ENCODE assay signal across 16 cellular contexts in the genomic region with DNA sequence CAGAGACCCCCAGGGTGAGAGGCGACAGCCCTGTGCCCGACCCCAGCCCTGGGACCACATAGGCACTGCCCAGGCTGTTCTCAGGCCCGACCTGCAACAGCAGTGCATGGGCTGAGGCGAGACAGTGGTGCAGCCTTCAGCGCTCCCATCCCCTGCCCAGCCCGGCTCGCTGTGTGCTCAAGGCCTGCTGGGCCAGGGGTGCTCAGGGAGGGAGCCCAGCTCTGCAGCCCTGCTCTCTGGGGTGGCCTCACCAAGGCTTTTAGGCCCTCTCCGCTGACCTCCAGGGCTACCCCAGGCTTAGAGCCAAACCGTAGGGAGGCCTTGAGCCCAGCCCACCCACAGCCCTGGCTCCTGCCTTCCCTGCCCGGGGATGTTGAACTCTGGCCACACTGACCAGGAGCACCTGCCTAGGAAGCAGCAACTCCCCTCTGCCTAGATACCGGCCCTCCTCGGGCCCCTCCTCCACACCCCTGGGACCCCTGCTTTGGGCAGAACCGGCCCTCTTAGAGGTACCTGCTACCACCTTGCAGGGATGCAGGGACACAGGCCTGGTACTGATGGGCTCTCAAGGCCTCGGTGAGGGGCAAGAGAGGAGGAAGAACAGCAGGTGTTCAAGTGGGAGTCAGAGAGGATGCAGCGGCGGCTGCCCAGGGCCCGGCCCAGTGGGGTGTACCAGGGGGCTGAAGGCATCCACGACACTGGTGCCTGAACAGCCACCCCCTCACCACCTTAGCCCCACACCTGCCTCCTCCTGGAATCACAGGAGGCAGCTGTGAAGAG.
"Had no signal": no experiment of that assay in that cellular context is flagged by ENCODE, and none has a peak within 500 bp of the region (broad histone marks: within the 10 kb centered on the region; RNA-seq: fewer than 3 reads in every experiment).

No MANE protein-coding gene starts in this region.

- H3K36me3 ChIP-seq: ovary had no signal

- H3K36me3 Mint-ChIP-seq: WTC11 had no signal

- H3K4me3 ChIP-seq: ovary, tibial nerve had no signal

- H3K4me1 ChIP-seq: tibial nerve had no signal

- FAIRE-seq: small intestine had no signal

- H3K27ac ChIP-seq: ovary, tibial nerve had no signal

- DNase-seq: activated CD4-positive, alpha-beta T cell treated with anti-CD3 and anti-CD28 coated beads, Interleukin-2, amount 10 ng/mL, durations not matched to agents 7 days and 5 days; activated CD8-positive, alpha-beta memory T cell treated with anti-CD3 and anti-CD28 coated beads for 24 hours; activated naive CD4-positive, alpha-beta T cell treated with anti-CD3 and anti-CD28 coated beads, Interleukin-2, amount 10 ng/mL, durations not matched to agents 7 days and 5 days; central memory CD4-positive, alpha-beta T cell; cortex of kidney; effector memory CD4-positive, alpha-beta T cell; hypothalamus; mesendoderm; small intestine had no signal

- H3K4me1 Mint-ChIP-seq: neural crest cell, WTC11 had no signal

- ATAC-seq: stimulated activated memory B cell treated with anti-CD40 and anti-IgM and Interleukin-4, amounts not matched to agents 10 μg/mL and 1 μg/mL and 100 μg/mL, for 72 hours; WTC11 had no signal

- H3K27me3 ChIP-seq: ovary, tibial nerve had no signal

- H3K27ac Mint-ChIP-seq: activated CD4-positive, alpha-beta T cell treated with anti-CD3 and anti-CD28 coated beads, Interleukin-2, amount 10 ng/mL, durations not matched to agents 7 days and 5 days; activated naive CD4-positive, alpha-beta T cell treated with anti-CD3 and anti-CD28 coated beads, Interleukin-2, amount 10 ng/mL, durations not matched to agents 7 days and 5 days; activated T-helper 2 cell treated with anti-CD3 and anti-CD28 coated beads, Interferon-gamma antibody, Interleukin-2, Interleukin-4, amounts not matched to agents 10 μg/mL and 5 μg/mL and 100 μg/mL, durations not matched to agents 14 hours and 24 hours and 36 hours; stimulated activated memory B cell treated with anti-CD40 and anti-IgM and Interleukin-4, amounts not matched to agents 10 μg/mL and 1 μg/mL and 100 μg/mL, for 72 hours; T-helper 1 cell treated with Interleukin-12 subunit alpha and Interleukin-12 subunit beta and Interleukin-4 antibody, amounts not matched to agents 30 μg/mL and 1 μg/mL, for 36 hours; WTC11 had no signal

- H3K9me3 ChIP-seq: ovary, tibial nerve had no signal

- H3K9me3 Mint-ChIP-seq: activated CD4-positive, alpha-beta T cell treated with anti-CD3 and anti-CD28 coated beads, Interleukin-2, amount 10 ng/mL, durations not matched to agents 7 days and 5 days; activated naive CD4-positive, alpha-beta T cell treated with anti-CD3 and anti-CD28 coated beads, Interleukin-2, amount 10 ng/mL, durations not matched to agents 7 days and 5 days; activated T-helper 2 cell treated with anti-CD3 and anti-CD28 coated beads, Interferon-gamma antibody, Interleukin-2, Interleukin-4, amounts not matched to agents 10 μg/mL and 5 μg/mL and 100 μg/mL, durations not matched to agents 14 hours and 24 hours and 36 hours; neural crest cell; stimulated activated memory B cell treated with anti-CD40 and anti-IgM and Interleukin-4, amounts not matched to agents 10 μg/mL and 1 μg/mL and 100 μg/mL, for 72 hours; T-helper 1 cell treated with Interleukin-12 subunit alpha and Interleukin-12 subunit beta and Interleukin-4 antibody, amounts not matched to agents 30 μg/mL and 1 μg/mL, for 36 hours; WTC11 had no signal

- H3K27me3 Mint-ChIP-seq: activated CD4-positive, alpha-beta T cell treated with anti-CD3 and anti-CD28 coated beads, Interleukin-2, amount 10 ng/mL, durations not matched to agents 7 days and 5 days; activated naive CD4-positive, alpha-beta T cell treated with anti-CD3 and anti-CD28 coated beads, Interleukin-2, amount 10 ng/mL, durations not matched to agents 7 days and 5 days; stimulated activated memory B cell treated with anti-CD40 and anti-IgM and Interleukin-4, amounts not matched to agents 10 μg/mL and 1 μg/mL and 100 μg/mL, for 72 hours had no signal

- H3K4me3 Mint-ChIP-seq: activated CD4-positive, alpha-beta T cell treated with anti-CD3 and anti-CD28 coated beads, Interleukin-2, amount 10 ng/mL, durations not matched to agents 7 days and 5 days; activated naive CD4-positive, alpha-beta T cell treated with anti-CD3 and anti-CD28 coated beads, Interleukin-2, amount 10 ng/mL, durations not matched to agents 7 days and 5 days; neural crest cell; stimulated activated memory B cell treated with anti-CD40 and anti-IgM and Interleukin-4, amounts not matched to agents 10 μg/mL and 1 μg/mL and 100 μg/mL, for 72 hours; T-helper 1 cell treated with Interleukin-12 subunit alpha and Interleukin-12 subunit beta and Interleukin-4 antibody, amounts not matched to agents 30 μg/mL and 1 μg/mL, for 36 hours; WTC11 had no signal
